9 cellular contexts compared by ENCODE assay signal in the genomic region with DNA sequence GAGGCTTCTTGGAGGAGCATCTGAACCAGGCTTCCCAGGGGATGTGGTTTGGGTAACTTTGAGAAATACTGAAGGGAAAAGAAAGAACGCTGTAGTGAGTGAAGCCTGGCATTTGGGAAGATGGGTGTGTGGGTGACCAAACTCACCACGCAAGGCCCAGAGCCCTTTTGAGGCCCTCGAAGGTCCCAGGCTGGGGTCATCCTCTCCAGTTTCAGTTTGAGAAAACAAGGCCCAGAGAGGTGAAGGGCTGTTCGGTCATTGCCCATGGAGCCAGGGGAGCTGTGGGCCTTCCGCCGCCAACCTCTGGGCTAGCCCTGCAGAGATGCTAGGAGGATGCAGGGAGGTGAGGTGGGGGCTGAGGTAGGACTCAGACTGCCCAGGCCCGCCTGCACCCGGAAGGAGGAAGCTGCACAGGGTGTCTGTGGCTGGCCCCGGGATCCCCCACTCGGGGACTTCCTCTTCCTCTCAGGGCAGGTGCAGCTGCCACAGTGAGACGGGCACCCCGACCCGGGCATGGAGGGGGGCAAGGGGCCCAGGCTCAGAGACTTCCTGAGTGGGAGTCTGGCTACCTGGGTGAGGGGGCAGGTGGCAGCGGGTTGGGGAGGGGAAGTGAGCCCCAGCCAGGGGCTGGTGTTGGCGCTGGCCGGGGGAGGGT. TPM values are rescaled to one million over a fixed set of nuclear protein-coding genes. Genes with fewer than 3 reads are reported as not detected.
DNase-seq lines count a peak whose midpoint lies in the region; ATAC-seq and TF ChIP-seq lines count a peak whose summit lies in the region.
"Had no signal": no experiment of that assay in that cellular context is flagged by ENCODE, and none has a peak within 500 bp of the region (broad histone marks: within the 10 kb centered on the region; RNA-seq: fewer than 3 reads in every experiment).

TSS of gene CCDC88B (plus strand) at position 451 of the 655 bp plus-strand sequence. CDS start at position 514, 63 bp downstream.

- H3K27ac ChIP-seq in WERI-Rb-1 (peak within 1 kb of the TSS; percentile 99), neutrophil (peak within 1 kb of the TSS; percentile 99), ascending aorta (no peak within 1 kb of the TSS)
- H3K27ac ChIP-seq: SJSA1 had no signal

- H3K4me1 ChIP-seq in neutrophil (ENCODE audit: control insufficient read depth in 1 of 2, insufficient read depth in 1 of 2, low read depth in 1 of 2, low read length in 1 of 2) (peaks cover 74 to 81% of the 10 kb centered on the region in 2 experiments), ascending aorta (peaks cover 3 to 6% of the 10 kb centered on the region in 2 donors)

- TF ChIP-seq CTCF in WERI-Rb-1 (IDR thresholded peaks at IDR 0.05; ENCODE audit: low read depth, low read length) (no peak), neutrophil (IDR thresholded peaks at IDR 0.05) (no peak), ascending aorta (IDR thresholded peaks at IDR 0.05) (no peak)

- H3K36me3 ChIP-seq in WERI-Rb-1 (no peaks in the 10 kb centered on the region), neutrophil (peaks cover 29% of the 10 kb centered on the region), ascending aorta (no peaks in the 10 kb centered on the region)
- H3K36me3 ChIP-seq: SJSA1 had no signal

- H3K4me3 ChIP-seq in WERI-Rb-1 (ENCODE audit: low read depth, low read length) (no peak within 1 kb of the TSS), neutrophil (ENCODE audit: low read depth in 1 of 2, low read length in 1 of 2) (peak within 1 kb of the TSS; percentile 88 to 89), ascending aorta (peak within 1 kb of the TSS in 1 of 2 donors; percentile 36)
- H3K4me3 ChIP-seq: SJSA1 had no signal

- H3K9me3 ChIP-seq in WERI-Rb-1 (ENCODE audit: severe bottlenecking) = no peaks in the 10 kb centered on the region
- H3K9me3 ChIP-seq in neutrophil = no peaks in the 10 kb centered on the region
- H3K9me3 ChIP-seq in ascending aorta = no peaks in the 10 kb centered on the region

- DNase-seq in WERI-Rb-1 (peak; percentile 10), NCI-H1092 (lab: John Stamatoyannopoulos, UW) (no peak), H4 (ENCODE audit: low spot score) (no peak), ascending aorta (ENCODE audit: low spot score in 2 of 2) (no peak)
- peak; percentile 90 for DNase-seq in central memory CD4-positive, alpha-beta T cell

- ATAC-seq in GM19025 (IDR thresholded peaks at IDR 0.05; ENCODE audit: low read depth, unreplicated experiment) (peak; percentile 59), HG03439 (IDR thresholded peaks at IDR 0.05; ENCODE audit: unreplicated experiment) (peak; percentile 38)

- intact Hi-C loops in ascending aorta (cut with DNase I) = no loop called here

- H3K27me3 ChIP-seq in WERI-Rb-1 (ENCODE audit: insufficient read depth, low read depth, severe bottlenecking) (no peaks in the 10 kb centered on the region), neutrophil (no peaks in the 10 kb centered on the region), ascending aorta (no peaks in the 10 kb centered on the region)
- H3K27me3 ChIP-seq: SJSA1 had no signal

RNA-seq across cellular contexts. Expression of gene CCDC88B, which starts in this region (rescaled TPM):
- total RNA-seq in H4 (2014; rRNA removed; shearing (Covaris generic)) = 1.2 and 1.8 TPM in 2 replicates
- total RNA-seq in ascending aorta = 5.1 TPM

Comparison
In these comparisons a context has a peak if more than half of its experiments do, and no peak if none do; other contexts are left out.
1. DNase-seq: peak in WERI-Rb-1 (single experiment) and central memory CD4-positive, alpha-beta T cell (single experiment); none in NCI-H1092 (single experiment), H4 (single experiment) and ascending aorta (0 of 2).
2. H3K27ac ChIP-seq: peak in WERI-Rb-1 (single experiment) and neutrophil (single experiment); none in ascending aorta (0 of 2).